18 cellular contexts compared by ENCODE assay signal in genomic region chr2:72136349-72136748, GRCh38. TPM values are rescaled to one million over a fixed set of nuclear protein-coding genes. Genes with fewer than 3 reads are reported as not detected.
DNase-seq lines count a peak whose midpoint lies in the region; ATAC-seq and TF ChIP-seq lines count a peak whose summit lies in the region.
"Had no signal": no experiment of that assay in that cellular context is flagged by ENCODE, and none has a peak within 500 bp of the region (broad histone marks: within the 10 kb centered on the region; RNA-seq: fewer than 3 reads in every experiment).

No MANE protein-coding gene starts in this region.

- H3K4me1 Mint-ChIP-seq in type B pancreatic cell (ENCODE audit: unreplicated experiment) (peaks cover 3% of the 10 kb centered on the region), T-helper 17 cell (peaks cover 3% of the 10 kb centered on the region)

- no peaks in the 10 kb centered on the region for H4K20me1 ChIP-seq in osteoblast (ENCODE audit: insufficient read depth, low read length)

- TF ChIP-seq CTCF in osteoblast (IDR thresholded peaks at IDR 0.05; ENCODE audit: extremely low read depth, low read depth, low read length) (no peak), type B pancreatic cell (conservative IDR thresholded peaks at IDR 0.05) (no peak)

- no peak overlapping the region for H3K27ac ChIP-seq in osteoblast (ENCODE audit: low read depth, low read length)
- H3K27ac ChIP-seq: C4-2B, GM23248, HL-60 had no signal

- H3K27ac Mint-ChIP-seq in type B pancreatic cell = no peak overlapping the region
- H3K27ac Mint-ChIP-seq in T-helper 17 cell = no peak overlapping the region

- no peaks in the 10 kb centered on the region for H3K36me3 ChIP-seq in osteoblast (ENCODE audit: insufficient read depth, low read length)

- H3K4me3 Mint-ChIP-seq in type B pancreatic cell = no peak overlapping the region
- H3K4me3 Mint-ChIP-seq in T-helper 17 cell = no peak overlapping the region

- no peak overlapping the region for H3K4me3 ChIP-seq in osteoblast (ENCODE audit: insufficient read depth, low read length)
- H3K4me3 ChIP-seq: GM23248 had no signal

- H3K79me2 ChIP-seq in osteoblast (ENCODE audit: insufficient read depth, low read length) = no peaks in the 10 kb centered on the region

- H3K36me3 Mint-ChIP-seq in type B pancreatic cell (no peaks in the 10 kb centered on the region), T-helper 17 cell (ENCODE audit: low read depth) (no peaks in the 10 kb centered on the region)

- no peaks in the 10 kb centered on the region for H3K4me1 ChIP-seq in osteoblast (ENCODE audit: insufficient read depth, low read length)

- intact Hi-C loops in Right ventricle myocardium superior (cut with DNase I) (no loop called here), cardiac septum (cut with DNase I) (loop anchor here (5.0 kb wide), 1 partner anchor 214 kb away; no protein-coding TSS in a partner anchor)

- DNase-seq in Right ventricle myocardium superior (peak; percentile 39), cardiac septum (ENCODE audit: low spot score) (no peak), hippocampal formation (lab: John Stamatoyannopoulos, UW) (peak; percentile 15 to 20), osteoblast (ENCODE audit: insufficient read length, low spot score, missing footprints) (peak; percentile 65), type B pancreatic cell (ENCODE audit: extremely low spot score, unreplicated experiment) (peak; percentile 70), T-helper 17 cell (no peak)
- DNase-seq: GM23248, KBM-7, NCI-H1092, NCI-H226, NCI-H526 treated with DMSO at 0.1 percent for 48 hours, RPMI8226 had no signal

- no peak overlapping the region for H2AFZ ChIP-seq in osteoblast (ENCODE audit: low read length)
- H2AFZ ChIP-seq: GM23248 had no signal

- H3K9me3 Mint-ChIP-seq in type B pancreatic cell = no peaks in the 10 kb centered on the region

- H3K27me3 Mint-ChIP-seq in type B pancreatic cell = peaks cover under 1% of the 10 kb centered on the region
- H3K27me3 Mint-ChIP-seq in T-helper 17 cell = peaks cover 28% of the 10 kb centered on the region

- H3K4me2 ChIP-seq in osteoblast (ENCODE audit: insufficient read depth, low read length) = no peak overlapping the region

- H3K27me3 ChIP-seq in osteoblast (ENCODE audit: insufficient read depth, low read length) = peaks cover 11% of the 10 kb centered on the region

- H3K9me3 ChIP-seq in osteoblast (ENCODE audit: low read depth, low read length) (no peaks in the 10 kb centered on the region), T-helper 17 cell (ENCODE audit: control insufficient read depth, low read length, poor library complexity, severe bottlenecking) (no peaks in the 10 kb centered on the region)

- ATAC-seq in Right ventricle myocardium superior (ENCODE audit: poor library complexity) (peak; percentile 8), HG03108 (IDR thresholded peaks at IDR 0.05; ENCODE audit: unreplicated experiment) (no peak), GM18867 (IDR thresholded peaks at IDR 0.05; ENCODE audit: unreplicated experiment) (no peak), T-helper 17 cell (no peak)

RNA-seq across cellular contexts. Expression of gene CYP26B1, which starts 11.3 kb away (rescaled TPM):
- total RNA-seq in Right ventricle myocardium superior (4.4 TPM), cardiac septum (7.0 TPM), osteoblast (under 0.01 TPM in 2 replicates), type B pancreatic cell (ENCODE audit: low replicate concordance) (5.4 and 23.6 TPM in 2 replicates), T-helper 17 cell (not detected)
- total RNA-seq: G401, OCI-LY7 had no signal

Comparison
In these comparisons a context has a peak if more than half of its experiments do, and no peak if none do; other contexts are left out.
1. DNase-seq: peak in Right ventricle myocardium superior (single experiment), hippocampal formation (2 of 2), osteoblast (single experiment) and type B pancreatic cell (single experiment); none in cardiac septum (single experiment) and T-helper 17 cell (0 of 3).